In the genomic region with DNA sequence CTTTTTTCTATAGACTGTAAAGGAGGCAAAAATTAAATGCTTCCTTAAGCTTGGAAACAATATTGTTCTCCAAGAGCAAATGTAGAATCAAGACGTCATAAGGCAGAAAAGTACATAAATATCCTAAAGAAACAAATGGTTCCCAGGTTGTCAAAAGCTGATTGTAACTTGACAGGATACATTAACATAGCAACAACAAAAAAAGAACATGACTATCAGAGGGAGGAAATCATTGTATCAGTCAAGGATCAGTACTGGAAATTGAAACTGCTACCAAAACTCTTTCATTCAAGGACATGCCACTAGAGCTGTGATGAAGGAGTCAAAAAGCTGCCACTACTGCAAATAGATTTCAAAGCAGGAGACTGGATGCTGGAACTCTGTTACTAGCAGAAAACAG, we compare ENCODE assay signal across 12 cellular contexts.
"Had no signal": no experiment of that assay in that cellular context is flagged by ENCODE, and none has a peak within 500 bp of the region (broad histone marks: within the 10 kb centered on the region; RNA-seq: fewer than 3 reads in every experiment).

No MANE protein-coding gene starts in this region.

- H3K27ac Mint-ChIP-seq: neural progenitor cell had no signal

- H2AFZ ChIP-seq: neural progenitor cell had no signal

- DNase-seq: activated CD4-positive, alpha-beta T cell treated with anti-CD3 and anti-CD28 coated beads, Interleukin-2, amount 50 U/mL, for 48 hours; activated CD4-positive, CD25-positive, alpha-beta regulatory T cell; activated naive CD4-positive, alpha-beta T cell treated with Interleukin-2 at 50 U/mL for 16 hours; heart right ventricle; kidney; left ventricle myocardium inferior; ovary; stimulated activated CD4-positive, alpha-beta T cell treated with anti-CD3 and anti-CD28 coated beads, Interleukin-4, amount 100 ng/mL, for 4 hours; tibial artery had no signal

- H3K27ac ChIP-seq: cardiac muscle cell, left ventricle myocardium inferior, neural progenitor cell, ovary, tibial artery had no signal

- H3K36me3 Mint-ChIP-seq: neural progenitor cell had no signal

- H3K9me3 ChIP-seq: heart right ventricle, left ventricle myocardium inferior, ovary, tibial artery had no signal

- H3K9ac ChIP-seq: neural progenitor cell had no signal

- FAIRE-seq: frontal cortex, kidney had no signal

- H3K4me1 Mint-ChIP-seq: neural progenitor cell had no signal

- H3K4me1 ChIP-seq: neural progenitor cell had no signal

- H3K27me3 ChIP-seq: cardiac muscle cell, heart right ventricle, neural progenitor cell, ovary, tibial artery had no signal

- ATAC-seq: heart right ventricle had no signal

- H3K9me3 Mint-ChIP-seq: neural progenitor cell had no signal

- H3K4me3 ChIP-seq: cardiac muscle cell, heart right ventricle, left ventricle myocardium inferior, neural progenitor cell, ovary, tibial artery had no signal

- H3K4me2 ChIP-seq: neural progenitor cell had no signal

- H3K36me3 ChIP-seq: cardiac muscle cell, heart right ventricle, left ventricle myocardium inferior, neural progenitor cell, ovary, tibial artery had no signal

- H3K4me3 Mint-ChIP-seq: neural progenitor cell had no signal
